In genomic region chr10:129468187-129468586, GRCh38 we compare ENCODE assay signal across 9 cellular contexts.
DNase-seq lines count a peak whose midpoint lies in the region; ATAC-seq and TF ChIP-seq lines count a peak whose summit lies in the region.
"Had no signal": no experiment of that assay in that cellular context is flagged by ENCODE, and none has a peak within 500 bp of the region (broad histone marks: within the 10 kb centered on the region; RNA-seq: fewer than 3 reads in every experiment).

No MANE protein-coding gene starts in this region.

- H3K27me3 Mint-ChIP-seq in activated naive CD8-positive, alpha-beta T cell, result no peaks in the 10 kb centered on the region
- no peaks in the 10 kb centered on the region for H3K27me3 Mint-ChIP-seq in memory B cell

- peaks cover 4% of the 10 kb centered on the region for H3K36me3 Mint-ChIP-seq in activated naive CD8-positive, alpha-beta T cell
- peaks cover 4% of the 10 kb centered on the region for H3K36me3 Mint-ChIP-seq in memory B cell

- no peaks in the 10 kb centered on the region for H3K9me2 ChIP-seq in DOHH2 (replicated peaks; ENCODE audit: control insufficient read depth, low read length)

- no peak overlapping the region for H3K27ac Mint-ChIP-seq in activated naive CD8-positive, alpha-beta T cell
- peak overlapping the region; percentile 84 for H3K27ac Mint-ChIP-seq in memory B cell

- TF ChIP-seq CTCF in AG10803 (conservative IDR thresholded peaks at IDR 0.05; ENCODE audit: low read length) (no peak), DOHH2 (IDR thresholded peaks at IDR 0.05; ENCODE audit: low read depth, low read length, poor library complexity, severe bottlenecking) (no peak)

- no peak overlapping the region for H3K27ac ChIP-seq in DOHH2 (ENCODE audit: low read depth, low read length)

- H4K20me1 ChIP-seq in DOHH2 (ENCODE audit: control insufficient read depth, insufficient read depth, low read depth, low read length), result no peaks in the 10 kb centered on the region

- H3K9me3 ChIP-seq in DOHH2 (ENCODE audit: control insufficient read depth, insufficient read depth, low read length), result no peaks in the 10 kb centered on the region
- H3K9me3 ChIP-seq: suprapubic skin had no signal

- peak overlapping the region; percentile 87; the same call in 1 of the 2 replicates for H3K4me3 ChIP-seq in AG10803 (ENCODE audit: low read length)
- H3K4me3 ChIP-seq in DOHH2 (ENCODE audit: low read length), result peak overlapping the region; percentile 87

- peak overlapping the region; percentile 94 for H3K4me2 ChIP-seq in DOHH2 (ENCODE audit: low read length)

- ATAC-seq in memory B cell (ENCODE audit: low read depth), result no peak
- ATAC-seq in HG03039 (IDR thresholded peaks at IDR 0.05; ENCODE audit: unreplicated experiment), result no peak
- no peak for ATAC-seq in GM18909 (IDR thresholded peaks at IDR 0.05; ENCODE audit: poor library complexity, unreplicated experiment)

- H3K79me2 ChIP-seq in DOHH2 (ENCODE audit: control insufficient read depth, low read length), result peaks cover 12% of the 10 kb centered on the region

- peak overlapping the region; percentile 89 for H3K4me3 Mint-ChIP-seq in activated naive CD8-positive, alpha-beta T cell
- H3K4me3 Mint-ChIP-seq in memory B cell, result peak overlapping the region; percentile 90

- H3K9me3 Mint-ChIP-seq in activated naive CD8-positive, alpha-beta T cell (ENCODE audit: low read depth), result no peaks in the 10 kb centered on the region
- no peaks in the 10 kb centered on the region for H3K9me3 Mint-ChIP-seq in memory B cell

- H3K27me3 ChIP-seq in DOHH2 (ENCODE audit: control insufficient read depth, low read length), result no peaks in the 10 kb centered on the region
- H3K27me3 ChIP-seq: suprapubic skin had no signal

- H3K36me3 ChIP-seq in DOHH2 (ENCODE audit: control insufficient read depth, low read length), result peaks cover 3% of the 10 kb centered on the region; the same call in 1 of the 2 replicates

- no peak for DNase-seq in AG10803 (ENCODE audit: low read depth)
- DNase-seq in memory B cell (ENCODE audit: low spot score in 2 of 2), result no peak
- DNase-seq in NCI-H226, result no peak
- no peak for DNase-seq in NCI-H128 (lab: John Stamatoyannopoulos, UW; ENCODE audit: unreplicated experiment)

- peaks cover 26% of the 10 kb centered on the region for H3K4me1 ChIP-seq in DOHH2 (ENCODE audit: control insufficient read depth, low read length)

- no peaks in the 10 kb centered on the region for H3F3A ChIP-seq in DOHH2 (ENCODE audit: control insufficient read depth, insufficient read depth)

- peaks cover 19% of the 10 kb centered on the region for H3K4me1 Mint-ChIP-seq in activated naive CD8-positive, alpha-beta T cell (ENCODE audit: low read depth)
- peaks cover 14% of the 10 kb centered on the region for H3K4me1 Mint-ChIP-seq in memory B cell
